Comparison of ENCODE assay signal across 15 cellular contexts in genomic region chr12:120481022-120481767, GRCh38.
"Had no signal": no experiment of that assay in that cellular context is flagged by ENCODE, and none has a peak within 500 bp of the region (broad histone marks: within the 10 kb centered on the region; RNA-seq: fewer than 3 reads in every experiment).

No MANE protein-coding gene starts in this region.

- H3K9me3 ChIP-seq: right lobe of liver, upper lobe of left lung had no signal

- H3K36me3 Mint-ChIP-seq: naive B cell had no signal

- DNase-seq: activated CD4-positive, alpha-beta T cell treated with anti-CD3 and anti-CD28 coated beads, Interleukin-2, amount 50 U/mL, for 1 hour; activated naive CD4-positive, alpha-beta T cell treated with anti-CD3 and anti-CD28 coated beads, Interleukin-2, amount 50 U/mL, for 16 hours; amygdala; hippocampal formation; left colon; midbrain; naive B cell; nucleus accumbens; right lobe of liver; stimulated activated CD4-positive, alpha-beta T cell treated with anti-CD3 and anti-CD28 coated beads, Interleukin-2, amount 100 ng/mL, for 24 hours; stimulated activated naive CD4-positive, alpha-beta T cell; T-helper 17 cell; upper lobe of left lung had no signal

- H3K27ac ChIP-seq: right lobe of liver, upper lobe of left lung had no signal

- H3K4me1 ChIP-seq: right lobe of liver, upper lobe of left lung had no signal

- H3K4me3 Mint-ChIP-seq: brain, naive B cell, T-helper 17 cell had no signal

- H3K27me3 Mint-ChIP-seq: brain, naive B cell, T-helper 17 cell had no signal

- ATAC-seq: left colon, right lobe of liver, T-helper 17 cell had no signal

- H3K4me3 ChIP-seq: lung, right lobe of liver, upper lobe of left lung had no signal

- H3K9me3 Mint-ChIP-seq: brain, naive B cell had no signal

- H3K36me3 ChIP-seq: right lobe of liver, upper lobe of left lung had no signal

- H3K27ac Mint-ChIP-seq: T-helper 17 cell had no signal

- H3K4me1 Mint-ChIP-seq: naive B cell had no signal

- H3K27me3 ChIP-seq: right lobe of liver, upper lobe of left lung had no signal
